37 cellular contexts compared by ENCODE assay signal in genomic region chr16:8648867-8649266, GRCh38. TPM values are rescaled to one million over a fixed set of nuclear protein-coding genes. Genes with fewer than 3 reads are reported as not detected.
"Had no signal": no experiment of that assay in that cellular context is flagged by ENCODE, and none has a peak within 500 bp of the region (broad histone marks: within the 10 kb centered on the region; RNA-seq: fewer than 3 reads in every experiment).

No MANE protein-coding gene starts in this region.

- H3K9me3 ChIP-seq: adrenal gland, body of pancreas, breast epithelium had no signal

- H3K4me3 Mint-ChIP-seq: activated B cell treated with CpG ODN at 0.5 μM for 24 hours; activated CD4-positive, alpha-beta memory T cell treated with anti-CD3 and anti-CD28 coated beads for 36 hours; activated CD4-positive, alpha-beta T cell treated with anti-CD3 and anti-CD28 coated beads, Interleukin-2, amount 10 ng/mL, durations not matched to agents 24 days and 14 days; activated CD8-positive, alpha-beta T cell treated with anti-CD3 and anti-CD28 coated beads for 36 hours; activated naive CD4-positive, alpha-beta T cell treated with anti-CD3 and anti-CD28 coated beads for 36 hours; activated naive CD8-positive, alpha-beta T cell treated with anti-CD3 and anti-CD28 coated beads for 36 hours; activated T-cell treated with anti-CD3 and anti-CD28 coated beads, Interleukin-2, amount 50 U/mL, for 4 hours; activated T-cell treated with anti-CD3 and anti-CD28 coated beads, Interleukin-2, amount 50 U/mL, for 72 hours; activated T-helper 1 cell treated with anti-CD3 and anti-CD28 coated beads, Interleukin-12 subunit alpha, Interleukin-12 subunit beta, Interleukin-2, Interleukin-4 antibody, amounts not matched to agents 30 ng/mL and 10 ng/mL and 1 ng/mL, durations not matched to agents 14 hours and 24 hours and 36 hours; activated T-helper 17 cell treated with anti-CD3 and anti-CD28 coated beads, Interleukin-2, amount 50 U/mL, for 72 hours; T-helper 17 cell had no signal

- H3K9me3 Mint-ChIP-seq: activated B cell treated with CpG ODN at 0.5 μM for 24 hours; activated CD4-positive, alpha-beta memory T cell treated with anti-CD3 and anti-CD28 coated beads for 36 hours; activated CD4-positive, alpha-beta T cell treated with anti-CD3 and anti-CD28 coated beads, Interleukin-2, amount 10 ng/mL, durations not matched to agents 24 days and 14 days; activated CD8-positive, alpha-beta T cell treated with anti-CD3 and anti-CD28 coated beads for 36 hours; activated naive CD4-positive, alpha-beta T cell treated with anti-CD3 and anti-CD28 coated beads for 36 hours; activated naive CD4-positive, alpha-beta T cell treated with anti-CD3 and anti-CD28 coated beads, Interleukin-2, amount 50 U/mL, for 72 hours; activated naive CD8-positive, alpha-beta T cell treated with anti-CD3 and anti-CD28 coated beads for 36 hours; activated T-cell treated with anti-CD3 and anti-CD28 coated beads, Interleukin-2, amount 50 U/mL, for 4 hours; activated T-cell treated with anti-CD3 and anti-CD28 coated beads, Interleukin-2, amount 50 U/mL, for 72 hours; activated T-helper 1 cell treated with anti-CD3 and anti-CD28 coated beads, Interleukin-12 subunit alpha, Interleukin-12 subunit beta, Interleukin-2, Interleukin-4 antibody, amounts not matched to agents 30 ng/mL and 10 ng/mL and 1 ng/mL, durations not matched to agents 14 hours and 24 hours and 36 hours; activated T-helper 17 cell treated with anti-CD3 and anti-CD28 coated beads, Interleukin-2, amount 50 U/mL, for 72 hours had no signal

- H3K27me3 ChIP-seq: adrenal gland, body of pancreas, brain microvascular endothelial cell, breast epithelium had no signal

- H3K27ac ChIP-seq: adrenal gland, body of pancreas, brain microvascular endothelial cell, breast epithelium, VCaP had no signal

- ATAC-seq: activated CD8-positive, alpha-beta T cell treated with anti-CD3 and anti-CD28 coated beads for 36 hours; activated naive CD4-positive, alpha-beta T cell treated with anti-CD3 and anti-CD28 coated beads, Interleukin-2, amount 50 U/mL, for 72 hours; activated T-cell treated with anti-CD3 and anti-CD28 coated beads, Interleukin-2, amount 50 U/mL, for 4 hours; activated T-cell treated with anti-CD3 and anti-CD28 coated beads, Interleukin-2, amount 50 U/mL, for 72 hours; activated T-helper 17 cell treated with anti-CD3 and anti-CD28 coated beads, Interleukin-2, amount 50 U/mL, for 72 hours; body of pancreas; T-helper 17 cell had no signal

- H3K4me1 ChIP-seq: adrenal gland, body of pancreas, breast epithelium had no signal

- H3K27me3 Mint-ChIP-seq: activated B cell treated with CpG ODN at 0.5 μM for 24 hours; activated CD4-positive, alpha-beta memory T cell treated with anti-CD3 and anti-CD28 coated beads for 36 hours; activated CD4-positive, alpha-beta T cell treated with anti-CD3 and anti-CD28 coated beads, Interleukin-2, amount 10 ng/mL, durations not matched to agents 24 days and 14 days; activated CD8-positive, alpha-beta T cell treated with anti-CD3 and anti-CD28 coated beads for 36 hours; activated naive CD8-positive, alpha-beta T cell treated with anti-CD3 and anti-CD28 coated beads for 36 hours; activated T-helper 17 cell treated with anti-CD3 and anti-CD28 coated beads, Interleukin-2, amount 50 U/mL, for 72 hours; T-helper 17 cell had no signal

- H3K27ac Mint-ChIP-seq: activated B cell treated with CpG ODN at 0.5 μM for 24 hours; activated CD4-positive, alpha-beta memory T cell treated with anti-CD3 and anti-CD28 coated beads for 36 hours; activated CD4-positive, alpha-beta T cell treated with anti-CD3 and anti-CD28 coated beads, Interleukin-2, amount 10 ng/mL, durations not matched to agents 24 days and 14 days; activated CD8-positive, alpha-beta T cell treated with anti-CD3 and anti-CD28 coated beads for 36 hours; activated naive CD4-positive, alpha-beta T cell treated with anti-CD3 and anti-CD28 coated beads for 36 hours; activated naive CD4-positive, alpha-beta T cell treated with anti-CD3 and anti-CD28 coated beads, Interleukin-2, amount 50 U/mL, for 72 hours; activated naive CD8-positive, alpha-beta T cell treated with anti-CD3 and anti-CD28 coated beads for 36 hours; activated T-cell treated with anti-CD3 and anti-CD28 coated beads, Interleukin-2, amount 50 U/mL, for 72 hours; activated T-helper 1 cell treated with anti-CD3 and anti-CD28 coated beads, Interleukin-12 subunit alpha, Interleukin-12 subunit beta, Interleukin-2, Interleukin-4 antibody, amounts not matched to agents 30 ng/mL and 10 ng/mL and 1 ng/mL, durations not matched to agents 14 hours and 24 hours and 36 hours; activated T-helper 17 cell treated with anti-CD3 and anti-CD28 coated beads, Interleukin-2, amount 50 U/mL, for 72 hours; T-helper 17 cell had no signal

- DNase-seq: activated B cell treated with CpG ODN at 0.5 μM for 24 hours; activated CD4-positive, alpha-beta memory T cell treated with anti-CD3 and anti-CD28 coated beads for 36 hours; activated CD4-positive, alpha-beta T cell treated with anti-CD3 and anti-CD28 coated beads for 4 hours; activated CD4-positive, alpha-beta T cell treated with anti-CD3 and anti-CD28 coated beads, Interleukin-2, amount 10 ng/mL, durations not matched to agents 24 days and 14 days; activated CD4-positive, alpha-beta T cell treated with anti-CD3 and anti-CD28 coated beads, Interleukin-2, amount 50 U/mL, for 1 hour; activated CD4-positive, alpha-beta T cell treated with anti-CD3 and anti-CD28 coated beads, Interleukin-2, amount 50 U/mL, for 4 hours; activated CD4-positive, CD25-positive, alpha-beta regulatory T cell treated with anti-CD3 and anti-CD28 coated beads, Interleukin-2, amount 50 U/mL, for 72 hours; activated CD8-positive, alpha-beta memory T cell treated with anti-CD3 and anti-CD28 coated beads, Interleukin-2, amount 50 U/mL, for 4 hours; activated CD8-positive, alpha-beta T cell treated with anti-CD3 and anti-CD28 coated beads for 36 hours; activated effector memory CD4-positive, alpha-beta T cell treated with anti-CD3 and anti-CD28 coated beads, Interleukin-2, amount 50 U/mL, for 16 hours; activated gamma-delta T cell treated with Interleukin-2 at 50 U/mL for 16 hours; activated naive CD4-positive, alpha-beta T cell; activated naive CD4-positive, alpha-beta T cell treated with anti-CD3 and anti-CD28 coated beads for 36 hours; activated naive CD4-positive, alpha-beta T cell treated with anti-CD3 and anti-CD28 coated beads, Interleukin-2, amount 50 U/mL, for 16 hours; activated naive CD8-positive, alpha-beta T cell treated with anti-CD3 and anti-CD28 coated beads for 36 hours; activated T-cell treated with anti-CD3 and anti-CD28 coated beads for 4 hours; activated T-cell treated with anti-CD3 and anti-CD28 coated beads, Interleukin-2, amount 50 U/mL, for 1 hour; activated T-cell treated with anti-CD3 and anti-CD28 coated beads, Interleukin-2, amount 50 U/mL, for 4 hours; activated T-cell treated with anti-CD3 and anti-CD28 coated beads, Interleukin-2, amount 50 U/mL, for 72 hours; adrenal gland; amniotic stem cell; aorta; body of pancreas; brain microvascular endothelial cell; central memory CD4-positive, alpha-beta T cell; T-helper 17 cell had no signal

- H3K4me3 ChIP-seq: adrenal gland, body of pancreas, breast epithelium had no signal

RNA-seq across cellular contexts. Expression of gene TMEM114, which starts 58.6 kb away (rescaled TPM):
- total RNA-seq: activated B cell treated with CpG ODN at 0.5 μM for 24 hours; activated CD4-positive, alpha-beta memory T cell treated with anti-CD3 and anti-CD28 coated beads for 36 hours; activated CD4-positive, alpha-beta T cell treated with anti-CD3 and anti-CD28 coated beads, Interleukin-2, amount 10 ng/mL, durations not matched to agents 24 days and 14 days; activated CD8-positive, alpha-beta memory T cell treated with anti-CD3 and anti-CD28 coated beads for 36 hours; activated CD8-positive, alpha-beta T cell treated with anti-CD3 and anti-CD28 coated beads for 36 hours; activated naive CD4-positive, alpha-beta T cell treated with anti-CD3 and anti-CD28 coated beads for 36 hours; activated naive CD4-positive, alpha-beta T cell treated with anti-CD3 and anti-CD28 coated beads, Interleukin-2, amount 50 U/mL, for 72 hours; activated naive CD8-positive, alpha-beta T cell treated with anti-CD3 and anti-CD28 coated beads for 36 hours; activated T-cell treated with anti-CD3 and anti-CD28 coated beads, Interleukin-2, amount 50 U/mL, for 4 hours; activated T-cell treated with anti-CD3 and anti-CD28 coated beads, Interleukin-2, amount 50 U/mL, for 72 hours; activated T-helper 1 cell treated with anti-CD3 and anti-CD28 coated beads, Interleukin-12 subunit alpha, Interleukin-12 subunit beta, Interleukin-2, Interleukin-4 antibody, amounts not matched to agents 30 ng/mL and 10 ng/mL and 1 ng/mL, durations not matched to agents 14 hours and 24 hours and 36 hours; activated T-helper 17 cell treated with anti-CD3 and anti-CD28 coated beads, Interleukin-2, amount 50 U/mL, for 72 hours; adrenal gland; aorta; astrocyte; body of pancreas; breast epithelium; cardiac septum; cerebellum; T-helper 1 cell treated with Interleukin-12 subunit alpha and Interleukin-12 subunit beta and Interleukin-4 antibody, amounts not matched to agents 30 ng/mL and 1 ng/mL, for 36 hours; T-helper 17 cell; T-helper 2 cell treated with Interferon-gamma antibody and Interleukin-4, amounts not matched to agents 100 ng/mL and 5 ng/mL, for 36 hours had no signal
- polyA plus RNA-seq: aorta had no signal
